In genomic region chr4:3442959-3443749, GRCh38 we compare ENCODE assay signal across 1 cellular context.
A peak's percentile ranks its signal among the peaks of the same experiment; 100 is the strongest.
TF ChIP-seq lines count a peak whose summit lies in the region.

No MANE protein-coding gene starts in this region.

TF ChIP-seq in HEK293, 187 proteins besides CTCF, POLR2A, EP300 and RAD21 (continued from another document):
- TF ChIP-seq KLF1 (tag by site-specific recombination; IDR thresholded peaks at IDR 0.05) (peak; percentile 65), BCL11B (tag by site-specific recombination; IDR thresholded peaks at IDR 0.05; ENCODE audit: low read depth) (0 out of 2 replicates have a peak, but pooled peaks have one; percentile 45), ZBTB48 (tag by site-specific recombination; IDR thresholded peaks at IDR 0.05) (peak; percentile 51; the same call in 1 of the 2 replicates), ZNF148 (tag by site-specific recombination; IDR thresholded peaks at IDR 0.05; ENCODE audit: borderline replicate concordance) (no peak), GLIS2 (tag by site-specific recombination; IDR thresholded peaks at IDR 0.05) (peak; percentile 81), ZNF501 (tag by site-specific recombination; IDR thresholded peaks at IDR 0.05) (no peak), ZBTB20 (tag by site-specific recombination; IDR thresholded peaks at IDR 0.05) (no peak; the same call in 1 of the 2 replicates), GFI1B (tag by site-specific recombination; IDR thresholded peaks at IDR 0.05) (no peak), SCRT1 (tag by site-specific recombination; IDR thresholded peaks at IDR 0.05; ENCODE audit: borderline replicate concordance) (no peak), ZEB2 (tag by site-specific recombination; IDR thresholded peaks at IDR 0.05) (peak; percentile 65; the same call in 1 of the 2 replicates), ZNF19 (tag by site-specific recombination; IDR thresholded peaks at IDR 0.05; ENCODE audit: low read depth) (no peak), ZNF133 (tag by site-specific recombination; IDR thresholded peaks at IDR 0.05) (0 out of 2 replicates have a peak, but pooled peaks have one; percentile 12), BCL11A (tag by site-specific recombination; IDR thresholded peaks at IDR 0.05; ENCODE audit: low read depth) (peak; percentile 70; the same call in 1 of the 2 replicates), ZNF621 (tag by site-specific recombination; IDR thresholded peaks at IDR 0.05) (no peak), ZNF2 (tag by site-specific recombination; IDR thresholded peaks at IDR 0.05) (peak; percentile 65; the same call in 1 of the 2 replicates), HIC1 (tag by site-specific recombination; IDR thresholded peaks at IDR 0.05) (peak; percentile 82), SP7 (tag by site-specific recombination; IDR thresholded peaks at IDR 0.05) (0 out of 2 replicates have a peak, but pooled peaks have one; percentile 42), ZNF76 (tag by site-specific recombination; IDR thresholded peaks at IDR 0.05; ENCODE audit: borderline replicate concordance, low read depth) (0 out of 2 replicates have a peak, but pooled peaks have one; percentile 20), YY1 (tag by site-specific recombination; IDR thresholded peaks at IDR 0.05) (peak; percentile 63), ZFP37 (tag by site-specific recombination; IDR thresholded peaks at IDR 0.05) (no peak), ZNF654 (tag by site-specific recombination; IDR thresholded peaks at IDR 0.05; ENCODE audit: low read depth) (peak; percentile 39), ZNF785 (tag by site-specific recombination; IDR thresholded peaks at IDR 0.05) (no peak), ZNF571 (tag by site-specific recombination; IDR thresholded peaks at IDR 0.05) (no peak), ZNF146 (tag by site-specific recombination; IDR thresholded peaks at IDR 0.05) (no peak), KLF10 (tag by site-specific recombination; IDR thresholded peaks at IDR 0.05) (no peak), GLIS1 (tag by site-specific recombination; IDR thresholded peaks at IDR 0.05) (peak; percentile 63; the same call in 1 of the 2 replicates), ZNF138 (tag by site-specific recombination; IDR thresholded peaks at IDR 0.05; ENCODE audit: borderline replicate concordance) (no peak)
- TF ChIP-seq, protein P1, sequence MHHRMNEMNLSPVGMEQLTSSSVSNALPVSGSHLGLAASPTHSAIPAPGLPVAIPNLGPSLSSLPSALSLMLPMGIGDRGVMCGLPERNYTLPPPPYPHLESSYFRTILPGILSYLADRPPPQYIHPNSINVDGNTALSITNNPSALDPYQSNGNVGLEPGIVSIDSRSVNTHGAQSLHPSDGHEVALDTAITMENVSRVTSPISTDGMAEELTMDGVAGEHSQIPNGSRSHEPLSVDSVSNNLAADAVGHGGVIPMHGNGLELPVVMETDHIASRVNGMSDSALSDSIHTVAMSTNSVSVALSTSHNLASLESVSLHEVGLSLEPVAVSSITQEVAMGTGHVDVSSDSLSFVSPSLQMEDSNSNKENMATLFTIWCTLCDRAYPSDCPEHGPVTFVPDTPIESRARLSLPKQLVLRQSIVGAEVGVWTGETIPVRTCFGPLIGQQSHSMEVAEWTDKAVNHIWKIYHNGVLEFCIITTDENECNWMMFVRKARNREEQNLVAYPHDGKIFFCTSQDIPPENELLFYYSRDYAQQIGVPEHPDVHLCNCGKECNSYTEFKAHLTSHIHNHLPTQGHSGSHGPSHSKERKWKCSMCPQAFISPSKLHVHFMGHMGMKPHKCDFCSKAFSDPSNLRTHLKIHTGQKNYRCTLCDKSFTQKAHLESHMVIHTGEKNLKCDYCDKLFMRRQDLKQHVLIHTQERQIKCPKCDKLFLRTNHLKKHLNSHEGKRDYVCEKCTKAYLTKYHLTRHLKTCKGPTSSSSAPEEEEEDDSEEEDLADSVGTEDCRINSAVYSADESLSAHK (tag by site-specific recombination; IDR thresholded peaks at IDR 0.05) = no peak
- TF ChIP-seq, protein P2, sequence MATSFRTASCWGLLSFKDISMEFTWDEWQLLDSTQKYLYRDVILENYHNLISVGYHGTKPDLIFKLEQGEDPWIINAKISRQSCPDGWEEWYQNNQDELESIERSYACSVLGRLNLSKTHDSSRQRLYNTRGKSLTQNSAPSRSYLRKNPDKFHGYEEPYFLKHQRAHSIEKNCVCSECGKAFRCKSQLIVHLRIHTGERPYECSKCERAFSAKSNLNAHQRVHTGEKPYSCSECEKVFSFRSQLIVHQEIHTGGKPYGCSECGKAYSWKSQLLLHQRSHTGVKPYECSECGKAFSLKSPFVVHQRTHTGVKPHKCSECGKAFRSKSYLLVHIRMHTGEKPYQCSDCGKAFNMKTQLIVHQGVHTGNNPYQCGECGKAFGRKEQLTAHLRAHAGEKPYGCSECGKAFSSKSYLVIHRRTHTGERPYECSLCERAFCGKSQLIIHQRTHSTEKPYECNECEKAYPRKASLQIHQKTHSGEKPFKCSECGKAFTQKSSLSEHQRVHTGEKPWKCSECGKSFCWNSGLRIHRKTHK (tag by site-specific recombination; IDR thresholded peaks at IDR 0.05) = no peak
- TF ChIP-seq, protein P3, sequence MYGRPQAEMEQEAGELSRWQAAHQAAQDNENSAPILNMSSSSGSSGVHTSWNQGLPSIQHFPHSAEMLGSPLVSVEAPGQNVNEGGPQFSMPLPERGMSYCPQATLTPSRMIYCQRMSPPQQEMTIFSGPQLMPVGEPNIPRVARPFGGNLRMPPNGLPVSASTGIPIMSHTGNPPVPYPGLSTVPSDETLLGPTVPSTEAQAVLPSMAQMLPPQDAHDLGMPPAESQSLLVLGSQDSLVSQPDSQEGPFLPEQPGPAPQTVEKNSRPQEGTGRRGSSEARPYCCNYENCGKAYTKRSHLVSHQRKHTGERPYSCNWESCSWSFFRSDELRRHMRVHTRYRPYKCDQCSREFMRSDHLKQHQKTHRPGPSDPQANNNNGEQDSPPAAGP (tag by site-specific recombination; IDR thresholded peaks at IDR 0.05) = peak; percentile 73
- TF ChIP-seq, protein P4, sequence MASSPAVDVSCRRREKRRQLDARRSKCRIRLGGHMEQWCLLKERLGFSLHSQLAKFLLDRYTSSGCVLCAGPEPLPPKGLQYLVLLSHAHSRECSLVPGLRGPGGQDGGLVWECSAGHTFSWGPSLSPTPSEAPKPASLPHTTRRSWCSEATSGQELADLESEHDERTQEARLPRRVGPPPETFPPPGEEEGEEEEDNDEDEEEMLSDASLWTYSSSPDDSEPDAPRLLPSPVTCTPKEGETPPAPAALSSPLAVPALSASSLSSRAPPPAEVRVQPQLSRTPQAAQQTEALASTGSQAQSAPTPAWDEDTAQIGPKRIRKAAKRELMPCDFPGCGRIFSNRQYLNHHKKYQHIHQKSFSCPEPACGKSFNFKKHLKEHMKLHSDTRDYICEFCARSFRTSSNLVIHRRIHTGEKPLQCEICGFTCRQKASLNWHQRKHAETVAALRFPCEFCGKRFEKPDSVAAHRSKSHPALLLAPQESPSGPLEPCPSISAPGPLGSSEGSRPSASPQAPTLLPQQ (tag by site-specific recombination; IDR thresholded peaks at IDR 0.05) = peak; percentile 48; the same call in 1 of the 2 replicates
- TF ChIP-seq, protein P5, sequence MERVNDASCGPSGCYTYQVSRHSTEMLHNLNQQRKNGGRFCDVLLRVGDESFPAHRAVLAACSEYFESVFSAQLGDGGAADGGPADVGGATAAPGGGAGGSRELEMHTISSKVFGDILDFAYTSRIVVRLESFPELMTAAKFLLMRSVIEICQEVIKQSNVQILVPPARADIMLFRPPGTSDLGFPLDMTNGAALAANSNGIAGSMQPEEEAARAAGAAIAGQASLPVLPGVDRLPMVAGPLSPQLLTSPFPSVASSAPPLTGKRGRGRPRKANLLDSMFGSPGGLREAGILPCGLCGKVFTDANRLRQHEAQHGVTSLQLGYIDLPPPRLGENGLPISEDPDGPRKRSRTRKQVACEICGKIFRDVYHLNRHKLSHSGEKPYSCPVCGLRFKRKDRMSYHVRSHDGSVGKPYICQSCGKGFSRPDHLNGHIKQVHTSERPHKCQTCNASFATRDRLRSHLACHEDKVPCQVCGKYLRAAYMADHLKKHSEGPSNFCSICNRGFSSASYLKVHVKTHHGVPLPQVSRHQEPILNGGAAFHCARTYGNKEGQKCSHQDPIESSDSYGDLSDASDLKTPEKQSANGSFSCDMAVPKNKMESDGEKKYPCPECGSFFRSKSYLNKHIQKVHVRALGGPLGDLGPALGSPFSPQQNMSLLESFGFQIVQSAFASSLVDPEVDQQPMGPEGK (tag by site-specific recombination; IDR thresholded peaks at IDR 0.05) = peak; percentile 67
TF ChIP-seq in HEK293: peak in this region for 21.
